Comparison of ENCODE assay signal across 8 cellular contexts in the genomic region with DNA sequence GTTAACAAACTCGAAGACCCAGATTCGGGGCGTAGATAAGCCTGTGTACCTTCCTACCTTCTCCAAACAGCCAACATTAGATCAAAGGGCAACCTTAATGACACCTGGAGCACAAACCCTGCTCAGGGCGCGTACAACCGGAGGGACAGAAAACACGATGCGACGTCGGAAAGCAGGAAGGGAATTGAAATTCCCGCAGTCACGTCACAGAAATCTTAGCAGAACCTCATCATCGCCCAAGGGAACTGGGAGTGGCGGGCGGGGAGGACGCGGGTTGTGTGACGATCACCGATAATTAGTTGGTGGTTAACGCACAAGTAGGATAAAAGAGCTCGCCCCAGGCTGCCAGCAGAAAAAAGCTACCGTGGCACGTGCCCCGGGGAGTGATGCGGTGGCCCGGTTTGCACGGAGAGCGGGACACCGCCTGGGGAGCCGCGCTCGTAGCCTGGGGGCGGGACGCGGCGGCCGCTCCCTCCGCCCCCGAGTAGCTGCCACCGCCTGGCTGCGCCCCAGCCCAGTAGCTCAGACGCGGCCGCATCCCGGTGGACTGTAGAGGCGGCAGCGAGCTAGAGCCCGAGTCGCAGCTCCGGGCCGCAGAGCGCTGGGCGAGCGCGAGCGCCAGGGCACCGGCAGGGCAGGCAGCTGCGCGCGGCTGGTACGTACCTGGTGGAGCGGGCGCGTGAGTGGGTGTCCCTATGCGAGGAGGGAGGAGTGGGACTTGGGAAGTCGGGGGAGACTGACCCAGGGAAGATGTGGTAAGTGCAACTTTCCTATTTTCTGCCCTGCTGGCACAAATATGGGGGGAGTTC. TPM values are rescaled to one million over a fixed set of nuclear protein-coding genes. Genes with fewer than 3 reads are reported as not detected.
DNase-seq lines count a peak whose midpoint lies in the region; ATAC-seq, FAIRE-seq and TF ChIP-seq lines count a peak whose summit lies in the region.

Gene PKIB (plus strand): TSS at position 525 of the 809 bp plus-strand sequence. CDS start 107,390 bp downstream, outside the sequence.

- ATAC-seq in A549 = peak; percentile 99 to 100
- ATAC-seq in GM18520 (IDR thresholded peaks at IDR 0.05; ENCODE audit: unreplicated experiment) = peak; percentile 82
- peak; percentile 88 for ATAC-seq in HG03025 (IDR thresholded peaks at IDR 0.05; ENCODE audit: low FRiP score, unreplicated experiment)

- H3K36me3 ChIP-seq in smooth muscle cell (ENCODE audit: low read depth) = no peaks in the 10 kb centered on the region

- DNase-seq in A549 (ENCODE audit: low read depth in 1 of 2, low spot score in 1 of 2) (peak; percentile 60), NCI-H2081 (lab: John Stamatoyannopoulos, UW) (peak; percentile 83 to 86), UCSD-AML1 (lab: John Stamatoyannopoulos, UW; ENCODE audit: unreplicated experiment) (peak; percentile 36), cerebellum (ENCODE audit: low spot score) (peak; percentile 89), islet precursor cell (peak; percentile 79), smooth muscle cell (lab: John Stamatoyannopoulos, UW; ENCODE audit: unreplicated experiment) (peak; percentile 19)

- H3K9ac ChIP-seq in smooth muscle cell (ENCODE audit: low read depth) = peak within 1 kb of the TSS; percentile 38

- H3K79me2 ChIP-seq in smooth muscle cell (ENCODE audit: low read depth) = no peaks in the 10 kb centered on the region

- H3K4me3 ChIP-seq in A549 = peak within 1 kb of the TSS; percentile 59
- peak within 1 kb of the TSS; percentile 56 for H3K4me3 ChIP-seq in smooth muscle cell

- peaks cover 27% of the 10 kb centered on the region for H4K20me1 ChIP-seq in smooth muscle cell (ENCODE audit: low read depth)

- POLR2A ChIA-PET in A549 (lab: Yijun Ruan, JAX) = no interaction called here

- 6% methylated on average over 12 of the region's 66 CpGs for WGBS in A549 (ENCODE audit: missing lambda C conversion rate)
- whole genome bisulfite sequencing in smooth muscle cell (ENCODE audit: low lambda C conversion rate) = 39% methylated on average over 65 of the region's 66 CpGs

- peak within 1 kb of the TSS; percentile 100 for H3K4me2 ChIP-seq in A549
- H3K4me2 ChIP-seq in smooth muscle cell = peak within 1 kb of the TSS; percentile 84

- H3K4me1 ChIP-seq in A549 (no peaks in the 10 kb centered on the region), smooth muscle cell (ENCODE audit: low read depth) (no peaks in the 10 kb centered on the region)

- no peak for FAIRE-seq in A549 (lab: Jason Lieb, UNC)

- TF ChIP-seq CTCF in A549 (IDR thresholded peaks at IDR 0.05) (0 out of 3 replicates have a peak, but pooled peaks have one; percentile 8), smooth muscle cell (IDR thresholded peaks at IDR 0.05; ENCODE audit: borderline replicate concordance, insufficient read depth, poor library complexity, severe bottlenecking) (no peak)

- H3F3A ChIP-seq in smooth muscle cell (ENCODE audit: low read depth) = no peaks in the 10 kb centered on the region

- TF ChIP-seq EP300 in A549 (IDR thresholded peaks at IDR 0.05) = no peak

- peak; percentile 2 to 30; a peak in 1 of 5 replicates for TF ChIP-seq RAD21 in A549 (conservative IDR thresholded peaks at IDR 0.05 in 1 of 2, IDR thresholded peaks at IDR 0.05 in 1 of 2)

- TF ChIP-seq POLR2A in A549 (IDR thresholded peaks at IDR 0.05; ENCODE audit: low read length) = no peak

- H2AFZ ChIP-seq in smooth muscle cell (ENCODE audit: low read depth) = no peak within 1 kb of the TSS

- CTCF ChIA-PET in A549 (lab: Yijun Ruan, JAX) = interaction anchor here (0.7 to 1.2 kb wide), 2 partner anchors 32 to 118 kb away, joined by 3 to 4 read pairs; no protein-coding TSS in a partner anchor

- no peaks in the 10 kb centered on the region for H3K27me3 ChIP-seq in smooth muscle cell (ENCODE audit: low read depth)

- no peak within 1 kb of the TSS; a peak in 1 of 6 replicates for H3K27ac ChIP-seq in A549
- peak within 1 kb of the TSS; percentile 32 for H3K27ac ChIP-seq in smooth muscle cell (ENCODE audit: low read depth)

- H3K9me3 ChIP-seq in A549 (no peaks in the 10 kb centered on the region), smooth muscle cell (replicated peaks; ENCODE audit: low read depth) (no peaks in the 10 kb centered on the region)

TF ChIP-seq in A549, 52 proteins besides CTCF, POLR2A, EP300 and RAD21:
- TF ChIP-seq ZFP36 (IDR thresholded peaks at IDR 0.05; ENCODE audit: borderline replicate concordance, partially characterized antibody) (no peak), KDM1A (IDR thresholded peaks at IDR 0.05; ENCODE audit: low read depth) (no peak), BHLHE40 (IDR thresholded peaks at IDR 0.05; ENCODE audit: low read depth, low read length) (no peak), CHD2 (IDR thresholded peaks at IDR 0.05; ENCODE audit: low read length, partially characterized antibody) (no peak), FOSL2 (IDR thresholded peaks at IDR 0.05) (no peak), FOSL2 (CRISPR knock-in tag; IDR thresholded peaks at IDR 0.05) (no peak), REST (IDR thresholded peaks at IDR 0.05) (no peak), EHF (CRISPR knock-in tag; IDR thresholded peaks at IDR 0.05) (no peak), EHMT2 (IDR thresholded peaks at IDR 0.05; ENCODE audit: low read depth) (no peak), KDM5A (IDR thresholded peaks at IDR 0.05) (no peak)
- TF ChIP-seq, protein P1, sequence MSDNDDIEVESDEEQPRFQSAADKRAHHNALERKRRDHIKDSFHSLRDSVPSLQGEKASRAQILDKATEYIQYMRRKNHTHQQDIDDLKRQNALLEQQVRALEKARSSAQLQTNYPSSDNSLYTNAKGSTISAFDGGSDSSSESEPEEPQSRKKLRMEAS (IDR thresholded peaks at IDR 0.05) = no peak; the same call in 1 of the 2 replicates
- TF ChIP-seq, protein P2, sequence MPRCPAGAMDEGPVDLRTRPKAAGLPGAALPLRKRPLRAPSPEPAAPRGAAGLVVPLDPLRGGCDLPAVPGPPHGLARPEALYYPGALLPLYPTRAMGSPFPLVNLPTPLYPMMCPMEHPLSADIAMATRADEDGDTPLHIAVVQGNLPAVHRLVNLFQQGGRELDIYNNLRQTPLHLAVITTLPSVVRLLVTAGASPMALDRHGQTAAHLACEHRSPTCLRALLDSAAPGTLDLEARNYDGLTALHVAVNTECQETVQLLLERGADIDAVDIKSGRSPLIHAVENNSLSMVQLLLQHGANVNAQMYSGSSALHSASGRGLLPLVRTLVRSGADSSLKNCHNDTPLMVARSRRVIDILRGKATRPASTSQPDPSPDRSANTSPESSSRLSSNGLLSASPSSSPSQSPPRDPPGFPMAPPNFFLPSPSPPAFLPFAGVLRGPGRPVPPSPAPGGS (IDR thresholded peaks at IDR 0.05) = no peak
TF ChIP-seq in A549: peak in this region for 0.

RNA-seq across cellular contexts. Expression of gene PKIB, which starts in this region (rescaled TPM):
- polyA plus RNA-seq in A549 (2011; rRNA removed) (1.3 and 1.5 TPM in 2 replicates), A549 (2017; fragmentation: RNase III; extraction: RNeasy Plus Mini Kit Qiagen cat#74134 plus additional on column Dnase treatment) (0.37 to 0.67 TPM (median 0.58 TPM) in 3 replicates), smooth muscle cell (58.2 and 65.6 TPM in 2 replicates)
- polyA plus RNA-seq in A549 (2012; cell fraction: cytosol; rRNA removed) = 0.14 and 0.17 TPM in 2 replicates
- polyA plus RNA-seq in A549 (2012; cell fraction: nucleus; rRNA removed) = 0.15 and 0.16 TPM in 2 replicates
- 0.29 and 0.99 TPM in 2 replicates for polyA minus RNA-seq in A549 (2011; rRNA and poly(A)+ RNA removed)
- total RNA-seq in cerebellum (3.3 TPM), smooth muscle cell (82.6 and 89.1 TPM in 2 replicates)

Comparison
In these comparisons a context has a peak if more than half of its experiments do, and no peak if none do; other contexts are left out.
1. RNA of gene PKIB (total RNA-seq): 82.6 to 89.1 TPM in smooth muscle cell; 3.3 TPM in cerebellum (single experiment); every median in the first group is over 10 times any median in the second.
2. RNA of gene PKIB (polyA plus RNA-seq): 58.2 to 65.6 TPM in smooth muscle cell; 0.14 to 1.5 TPM in A549; every median in the first group is over 10 times any median in the second.
3. DNase-seq: peak in every context shown above with its lines; median percentile 89 in cerebellum; 84 in NCI-H2081; 79 in islet precursor cell; 60 in A549; 36 in UCSD-AML1; 19 in smooth muscle cell.
4. Peak in every context shown above with its lines, with median percentiles within 50 percentile points of each other: ATAC-seq.